ENCODE assay signal across 28 cellular contexts in the genomic region with DNA sequence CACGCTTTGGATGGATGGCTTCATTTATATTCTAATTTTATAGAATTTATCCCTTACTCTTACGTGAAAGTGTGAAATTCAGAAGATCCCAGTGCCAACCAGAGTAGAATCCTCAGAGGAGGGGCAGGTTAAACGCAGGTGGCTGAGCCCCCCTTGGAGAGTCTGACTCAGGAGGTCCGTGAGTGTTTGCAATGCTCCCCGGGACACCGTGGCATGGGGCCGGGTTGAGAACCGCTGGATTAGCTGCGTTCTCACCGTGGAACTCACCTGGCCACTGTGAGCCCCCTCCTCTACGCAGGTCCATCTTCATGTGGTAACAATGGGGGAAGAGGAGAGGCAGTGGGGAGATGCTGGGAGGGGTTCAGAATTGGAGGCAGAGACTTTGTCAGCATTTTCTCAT.
"Had no signal": no experiment of that assay in that cellular context is flagged by ENCODE, and none has a peak within 500 bp of the region (broad histone marks: within the 10 kb centered on the region; RNA-seq: fewer than 3 reads in every experiment).

No MANE protein-coding gene starts in this region.

- H3K27ac Mint-ChIP-seq: stimulated activated effector memory CD8-positive, alpha-beta T cell treated with anti-CD3 and anti-CD28 coated beads, Interleukin-12 subunit alpha, Interleukin-12 subunit beta, amount 100 ng/mL, for 72 hours; stimulated activated memory B cell treated with anti-CD40 and anti-IgM and Interleukin-4, amounts not matched to agents 10 μg/mL and 1 μg/mL and 100 μg/mL, for 72 hours; stimulated activated naive B cell treated with anti-CD40 and anti-IgM and Interleukin-4, amounts not matched to agents 10 μg/mL and 1 μg/mL and 100 μg/mL, for 72 hours; stimulated activated naive CD8-positive, alpha-beta T cell treated with anti-CD3 and anti-CD28 coated beads, Interleukin-15, amount 100 ng/mL, for 72 hours; stimulated activated naive CD8-positive, alpha-beta T cell treated with anti-CD3 and anti-CD28 coated beads, Interleukin-15, Interleukin-2, amounts not matched to agents 100 ng/mL and 50 ng/mL, for 24 hours; type B pancreatic cell had no signal

- H3K27me3 Mint-ChIP-seq: stimulated activated memory B cell treated with anti-CD40 and anti-IgM and Interleukin-4, amounts not matched to agents 10 μg/mL and 1 μg/mL and 100 μg/mL, for 72 hours; stimulated activated naive CD8-positive, alpha-beta T cell treated with anti-CD3 and anti-CD28 coated beads, Interleukin-15, amount 100 ng/mL, for 72 hours; stimulated activated naive CD8-positive, alpha-beta T cell treated with anti-CD3 and anti-CD28 coated beads, Interleukin-15, Interleukin-2, amounts not matched to agents 100 ng/mL and 50 ng/mL, for 24 hours had no signal

- H3K27me3 ChIP-seq: stomach, suprapubic skin, testis, thyroid gland, tibial artery, tibial nerve, transverse colon, upper lobe of left lung, upper lobe of right lung, uterus, vagina had no signal

- H3K9me3 ChIP-seq: stomach, suprapubic skin, testis, thoracic aorta, thyroid gland, tibial artery, tibial nerve, transverse colon, upper lobe of left lung, upper lobe of right lung, uterus, vagina had no signal

- H3K4me3 ChIP-seq: stomach, suprapubic skin, testis, thoracic aorta, thyroid gland, tibial artery, tibial nerve, transverse colon, upper lobe of left lung, upper lobe of right lung, uterus, vagina had no signal

- H3K4me1 ChIP-seq: stomach, suprapubic skin, testis, thyroid gland, tibial artery, tibial nerve, transverse colon, upper lobe of left lung, upper lobe of right lung, uterus, vagina had no signal

- H3K36me3 ChIP-seq: stomach, suprapubic skin, thoracic aorta, thyroid gland, tibial artery, tibial nerve, transverse colon, upper lobe of left lung, upper lobe of right lung, uterus, vagina had no signal

- H3K9me3 Mint-ChIP-seq: stimulated activated effector memory CD8-positive, alpha-beta T cell treated with anti-CD3 and anti-CD28 coated beads, Interleukin-12 subunit alpha, Interleukin-12 subunit beta, amount 100 ng/mL, for 72 hours; stimulated activated memory B cell treated with anti-CD40 and anti-IgM and Interleukin-4, amounts not matched to agents 10 μg/mL and 1 μg/mL and 100 μg/mL, for 72 hours; stimulated activated naive CD8-positive, alpha-beta T cell treated with anti-CD3 and anti-CD28 coated beads, Interleukin-15, Interleukin-2, amounts not matched to agents 100 ng/mL and 50 ng/mL, for 24 hours; type B pancreatic cell had no signal

- H3K4me1 Mint-ChIP-seq: stimulated activated effector memory CD8-positive, alpha-beta T cell treated with anti-CD3 and anti-CD28 coated beads, Interleukin-12 subunit alpha, Interleukin-12 subunit beta, amount 100 ng/mL, for 72 hours; stimulated activated memory B cell treated with anti-CD40 and anti-IgM and Interleukin-4, amounts not matched to agents 10 μg/mL and 1 μg/mL and 100 μg/mL, for 72 hours; stimulated activated naive B cell treated with anti-CD40 and anti-IgM and Interleukin-4, amounts not matched to agents 10 μg/mL and 1 μg/mL and 100 μg/mL, for 72 hours; stimulated activated naive CD8-positive, alpha-beta T cell treated with anti-CD3 and anti-CD28 coated beads, Interleukin-15, amount 100 ng/mL, for 72 hours had no signal

- H3K36me3 Mint-ChIP-seq: stimulated activated effector memory CD8-positive, alpha-beta T cell treated with anti-CD3 and anti-CD28 coated beads, Interleukin-12 subunit alpha, Interleukin-12 subunit beta, amount 100 ng/mL, for 72 hours; stimulated activated memory B cell treated with anti-CD40 and anti-IgM and Interleukin-4, amounts not matched to agents 10 μg/mL and 1 μg/mL and 100 μg/mL, for 72 hours; stimulated activated naive B cell treated with anti-CD40 and anti-IgM and Interleukin-4, amounts not matched to agents 10 μg/mL and 1 μg/mL and 100 μg/mL, for 72 hours; type B pancreatic cell had no signal

- DNase-seq: stimulated activated CD4-positive, alpha-beta T cell treated with anti-CD3 and anti-CD28 coated beads, Interleukin-2, amount 100 ng/mL, for 48 hours; stimulated activated CD4-positive, alpha-beta T cell treated with anti-CD3 and anti-CD28 coated beads, Interleukin-4, amount 100 ng/mL, for 1 hour; stimulated activated CD4-positive, alpha-beta T cell treated with anti-CD3 and anti-CD28 coated beads, Interleukin-4, amount 100 ng/mL, for 24 hours; stimulated activated CD4-positive, alpha-beta T cell treated with anti-CD3 and anti-CD28 coated beads, Interleukin-4, amount 100 ng/mL, for 4 hours; stimulated activated CD8-positive, alpha-beta memory T cell treated with anti-CD3 and anti-CD28 coated beads, Interleukin-4, amount 100 ng/mL, for 48 hours; stimulated activated naive B cell treated with anti-CD40 and anti-IgM and Interleukin-4, amounts not matched to agents 10 μg/mL and 1 μg/mL and 100 μg/mL, for 72 hours; stimulated activated naive CD4-positive, alpha-beta T cell; stimulated activated naive CD4-positive, alpha-beta T cell treated with Interleukin-2 at 50 U/mL for 16 hours; stimulated activated naive CD8-positive, alpha-beta T cell treated with anti-CD3 and anti-CD28 coated beads, Interleukin-15, amount 100 ng/mL, for 72 hours; stimulated activated naive CD8-positive, alpha-beta T cell treated with anti-CD3 and anti-CD28 coated beads, Interleukin-15, Interleukin-2, amounts not matched to agents 100 U/mL and 50 U/mL, for 24 hours; stomach; substantia nigra; testis; thyroid gland; tibial artery; transverse colon; trophoblast cell; upper lobe of left lung; upper lobe of right lung; uterus had no signal

- H3K27ac ChIP-seq: stomach, suprapubic skin, testis, thoracic aorta, thyroid gland, tibial artery, tibial nerve, transverse colon, upper lobe of left lung, upper lobe of right lung, uterus, vagina had no signal

- H3K4me3 Mint-ChIP-seq: stimulated activated effector memory CD8-positive, alpha-beta T cell treated with anti-CD3 and anti-CD28 coated beads, Interleukin-12 subunit alpha, Interleukin-12 subunit beta, amount 100 ng/mL, for 72 hours; stimulated activated memory B cell treated with anti-CD40 and anti-IgM and Interleukin-4, amounts not matched to agents 10 μg/mL and 1 μg/mL and 100 μg/mL, for 72 hours; stimulated activated naive B cell treated with anti-CD40 and anti-IgM and Interleukin-4, amounts not matched to agents 10 μg/mL and 1 μg/mL and 100 μg/mL, for 72 hours; stimulated activated naive CD8-positive, alpha-beta T cell treated with anti-CD3 and anti-CD28 coated beads, Interleukin-15, amount 100 ng/mL, for 72 hours; stimulated activated naive CD8-positive, alpha-beta T cell treated with anti-CD3 and anti-CD28 coated beads, Interleukin-15, Interleukin-2, amounts not matched to agents 100 ng/mL and 50 ng/mL, for 24 hours; type B pancreatic cell had no signal
